Comparison of ENCODE assay signal across 8 cellular contexts in the genomic region with DNA sequence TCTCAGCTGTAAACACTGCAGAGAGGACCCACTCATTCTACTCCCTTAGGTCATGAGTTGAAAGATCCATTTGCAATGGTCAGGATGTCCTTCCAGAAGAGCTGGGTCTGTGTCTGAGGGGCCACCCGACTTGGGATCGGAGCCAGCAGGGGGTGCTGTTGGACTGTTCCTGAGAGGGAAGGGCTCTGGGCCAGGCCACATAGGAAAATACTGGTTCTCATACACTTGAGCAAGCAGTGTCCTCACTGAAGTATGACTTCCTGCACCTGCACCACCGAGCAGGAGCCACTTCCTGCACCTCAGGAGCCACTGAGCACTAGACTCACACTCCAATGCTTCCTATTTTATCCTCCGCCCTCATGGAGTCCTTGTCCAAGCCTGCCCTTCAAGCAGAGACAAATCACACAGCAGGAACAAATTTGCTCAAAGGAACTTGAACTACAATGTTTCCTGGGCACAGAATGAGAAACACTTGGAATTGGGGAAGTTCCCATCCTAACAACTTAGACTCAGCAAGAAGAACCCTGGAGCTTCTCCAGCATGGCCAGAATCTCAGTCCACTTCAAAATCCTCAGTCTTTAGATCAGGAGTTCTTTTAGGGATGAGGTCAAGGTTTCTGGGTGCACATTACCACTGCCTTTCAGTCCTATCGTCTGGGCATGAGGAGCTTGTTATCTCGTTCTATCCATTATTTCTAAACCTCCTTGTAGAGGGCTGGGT. TPM values are rescaled to one million over a fixed set of nuclear protein-coding genes. Genes with fewer than 3 reads are reported as not detected.
A peak's percentile ranks its signal among the peaks of the same experiment; 100 is the strongest.
DNase-seq lines count a peak whose midpoint lies in the region; ATAC-seq, FAIRE-seq and TF ChIP-seq lines count a peak whose summit lies in the region.

No MANE protein-coding gene starts in this region.

- peak; percentile 73 for TF ChIP-seq CTCF in WI38 (IDR thresholded peaks at IDR 0.05; ENCODE audit: low read depth, low read length)
- peak; percentile 74 for TF ChIP-seq CTCF in cardiac fibroblast (IDR thresholded peaks at IDR 0.05; ENCODE audit: low read depth, low read length)
- TF ChIP-seq CTCF in lower leg skin (IDR thresholded peaks at IDR 0.05): no peak

- intact Hi-C loops in lower leg skin (cut with DNase I; ENCODE audit: low total_unique reads): no loop called here

- peak; percentile 71 for ATAC-seq in HG02973 (IDR thresholded peaks at IDR 0.05; ENCODE audit: unreplicated experiment)

- H3K4me3 ChIP-seq in WI38 (ENCODE audit: low read depth, low read length) (no peak overlapping the region), cardiac fibroblast (replicated peaks in 1 of 2; ENCODE audit: low read depth in 2 of 2, low read length in 2 of 2) (no peak overlapping the region), lower leg skin (ENCODE audit: low read depth, poor library complexity, severe bottlenecking) (no peak overlapping the region)

- in situ Hi-C loops in ACHN (cut with HindIII; ENCODE audit: low pct_ligation_motif_present, low pct_unique_long_range_greater_than_20kb, low sequenced_read_pairs): no loop called here

- DNase-seq in ACHN (peak; percentile 81), GM18507 (ENCODE audit: extremely low spot score, insufficient read length, low read depth) (peak; percentile 61), NCI-H2107 (lab: John Stamatoyannopoulos, UW) (peak; percentile 46), cardiac fibroblast (ENCODE audit: low read depth in 2 of 2) (peak; percentile 79 to 81), lower leg skin (ENCODE audit: low spot score in 2 of 2) (peak; percentile 26 to 89)
- peak; percentile 37 to 49 for DNase-seq in stimulated activated CD8-positive, alpha-beta memory T cell treated with anti-CD3 and anti-CD28 coated beads, Interleukin-15, amount 100 ng/mL, for 4 hours (ENCODE audit: low read depth in 2 of 2)

- TF ChIP-seq POLR2A in lower leg skin (IDR thresholded peaks at IDR 0.05): no peak

- WGBS in lower leg skin, 2 donors: 13 to 28% methylated on average over 6 of the region's 6 CpGs

- FAIRE-seq in GM18507 (lab: Jason Lieb, UNC): peak; percentile 98

RNA-seq across cellular contexts. Expression of a gene that starts 36.6 kb away (rescaled TPM):
- not detected for total RNA-seq in lower leg skin

Comparison
In these comparisons a context has a peak if more than half of its experiments do, and no peak if none do; other contexts are left out.
1. CTCF ChIP-seq: peak in WI38 (single experiment) and cardiac fibroblast (single experiment); none in lower leg skin (0 of 3).
2. Peak in every context shown above with its lines, with median percentiles within 50 percentile points of each other: DNase-seq.